ENCODE assay signal across 15 cellular contexts in the genomic region with DNA sequence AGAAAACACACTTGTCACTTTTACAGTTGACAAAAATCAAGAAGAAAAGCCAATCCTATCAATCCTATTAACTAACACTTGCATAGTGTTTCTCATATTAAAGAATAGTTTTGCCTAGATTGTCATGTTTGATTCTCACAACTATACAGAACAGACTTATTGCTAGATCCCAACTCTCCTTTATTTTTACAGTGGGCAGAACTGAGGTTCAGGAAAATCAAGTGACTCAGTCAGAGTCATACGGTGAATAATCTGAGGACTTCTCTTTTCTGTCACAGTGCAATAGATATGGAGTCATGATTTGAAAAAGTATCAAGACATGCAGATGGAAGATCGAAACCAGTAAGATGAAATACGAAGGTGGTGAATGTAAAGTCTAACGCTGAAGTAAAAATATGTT.
DNase-seq lines count a peak whose midpoint lies in the region; ATAC-seq and TF ChIP-seq lines count a peak whose summit lies in the region.
"Had no signal": no experiment of that assay in that cellular context is flagged by ENCODE, and none has a peak within 500 bp of the region (broad histone marks: within the 10 kb centered on the region; RNA-seq: fewer than 3 reads in every experiment).

No MANE protein-coding gene starts in this region.

- H3K27me3 Mint-ChIP-seq in endothelial cell (ENCODE audit: unreplicated experiment): peaks cover 2% of the 10 kb centered on the region

- no peaks in the 10 kb centered on the region for H3K27me3 ChIP-seq in Panc1 (ENCODE audit: control insufficient read depth, insufficient read depth, low read length)
- H3K27me3 ChIP-seq: colonic mucosa, stomach had no signal

- DNase-seq in Panc1 (ENCODE audit: low read depth, low spot score): peak; percentile 47
- peak; percentile 80 for DNase-seq in epithelial cell of esophagus (ENCODE audit: low read depth)
- DNase-seq in renal cortical epithelial cell (ENCODE audit: low read depth): peak; percentile 79
- DNase-seq in activated CD8-positive, alpha-beta memory T cell treated with anti-CD3 and anti-CD28 coated beads, Interleukin-2, amount 50 U/mL, for 48 hours: no peak
- DNase-seq in endothelial cell (ENCODE audit: low spot score): no peak
- DNase-seq in NCI-H345 (lab: John Stamatoyannopoulos, UW): no peak
- DNase-seq: activated CD4-positive, alpha-beta T cell treated with anti-CD3 and anti-CD28 coated beads, Interleukin-2, amount 50 U/mL, for 4 hours; colonic mucosa; glutamatergic neuron; lower lobe of right lung; NCI-H510A treated with DMSO at 0.1 percent for 48 hours; stimulated activated CD4-positive, alpha-beta T cell treated with anti-CD3 and anti-CD28 coated beads, Interleukin-4, amount 100 ng/mL, for 1 hour; stomach had no signal

- no peaks in the 10 kb centered on the region for H3K9me3 Mint-ChIP-seq in endothelial cell (ENCODE audit: unreplicated experiment)

- no peak overlapping the region for H3K4me3 Mint-ChIP-seq in endothelial cell (ENCODE audit: unreplicated experiment)

- no peaks in the 10 kb centered on the region for H3K36me3 ChIP-seq in Panc1 (ENCODE audit: control insufficient read depth, insufficient read depth, low read length)
- H3K36me3 ChIP-seq: colonic mucosa, lower lobe of right lung, prostate gland, stomach had no signal

- in situ Hi-C loops in Panc1 (cut with HindIII; ENCODE audit: low pct_unique_long_range_greater_than_20kb, low sequenced_read_pairs): no loop called here

- no peak for TF ChIP-seq CTCF in Panc1 (IDR thresholded peaks at IDR 0.05)
- TF ChIP-seq CTCF in epithelial cell of esophagus (IDR thresholded peaks at IDR 0.05; ENCODE audit: insufficient read depth, low read depth, low read length, missing control alignments): no peak
- no peak for TF ChIP-seq CTCF in endothelial cell (IDR thresholded peaks at IDR 0.05; ENCODE audit: unreplicated experiment)

- peak overlapping the region; percentile 86 for H3K27ac ChIP-seq in Panc1 (ENCODE audit: low read length)
- H3K27ac ChIP-seq: colonic mucosa, lower lobe of right lung, prostate gland, stomach had no signal

- intact Hi-C loops in Panc1 (cut with micrococcal nuclease; ENCODE audit: unreplicated experiment): loop anchor here (10.0 kb wide), 1 partner anchor 195 kb away; the partner anchor contains the start of gene CITED2

- BruUV-seq in Panc1 (replicated peaks; lab: Mats Ljungman, UMichigan): no TSS peak

- H3K4me3 ChIP-seq in Panc1 (ENCODE audit: low read depth in 2 of 2, low read length in 2 of 2) (no peak overlapping the region; a peak in 1 of 4 replicates), epithelial cell of esophagus (ENCODE audit: low read length) (no peak overlapping the region)
- H3K4me3 ChIP-seq: colonic mucosa, lower lobe of right lung, prostate gland, stomach had no signal

- peaks cover 37% of the 10 kb centered on the region for H3K4me1 ChIP-seq in Panc1 (ENCODE audit: control insufficient read depth, insufficient read depth, low read length)
- H3K4me1 ChIP-seq: colonic mucosa, prostate gland had no signal

- CTCF ChIA-PET in Panc1 (lab: Charles Lee): no interaction called here

- no peak overlapping the region for H3K27ac Mint-ChIP-seq in endothelial cell (ENCODE audit: unreplicated experiment)

- POLR2A ChIA-PET in Panc1 (lab: Charles Lee): no interaction called here

- ATAC-seq in HG02852 (IDR thresholded peaks at IDR 0.05; ENCODE audit: unreplicated experiment) (peak; percentile 42), Panc1 (peak; percentile 68)

- no peaks in the 10 kb centered on the region for H3K36me3 Mint-ChIP-seq in endothelial cell (ENCODE audit: low read depth, unreplicated experiment)

- H3K9me3 ChIP-seq in Panc1 (ENCODE audit: control insufficient read depth, insufficient read depth, low read depth, low read length): no peaks in the 10 kb centered on the region
- H3K9me3 ChIP-seq: colonic mucosa, lower lobe of right lung, prostate gland, stomach had no signal

- no peaks in the 10 kb centered on the region for H3K4me1 Mint-ChIP-seq in endothelial cell (ENCODE audit: unreplicated experiment)

Comparison
In these comparisons a context has a peak if more than half of its experiments do, and no peak if none do; other contexts are left out.
1. DNase-seq: peak in Panc1 (single experiment), epithelial cell of esophagus (single experiment) and renal cortical epithelial cell (single experiment); none in activated CD8-positive, alpha-beta memory T cell treated with anti-CD3 and anti-CD28 coated beads, Interleukin-2, amount 50 U/mL, for 48 hours (single experiment), endothelial cell (single experiment) and NCI-H345 (single experiment).